ENCODE assay signal across 12 cellular contexts in the genomic region with DNA sequence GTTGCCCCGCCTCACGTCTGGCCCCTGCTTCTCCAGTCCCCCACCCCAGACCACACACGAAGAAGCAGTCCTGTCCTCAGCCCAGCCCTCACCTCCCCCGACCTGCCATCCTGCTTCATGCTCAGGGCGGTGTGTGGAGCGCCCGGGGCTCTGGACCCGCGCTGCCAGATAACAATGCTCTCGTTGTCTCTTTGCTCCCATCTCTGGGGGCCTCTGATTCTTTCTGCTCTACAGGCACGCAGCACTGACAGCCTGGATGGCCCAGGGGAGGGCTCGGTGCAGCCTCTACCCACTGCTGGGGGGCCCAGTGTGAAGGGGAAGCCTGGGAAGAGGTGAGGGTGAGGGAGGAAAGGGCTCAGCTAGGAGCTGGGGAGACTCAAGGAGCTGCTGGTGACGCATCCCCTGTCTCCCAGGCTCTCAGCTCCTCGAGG. TPM values are rescaled to one million over a fixed set of nuclear protein-coding genes. Genes with fewer than 3 reads are reported as not detected.
DNase-seq lines count a peak whose midpoint lies in the region; ATAC-seq and TF ChIP-seq lines count a peak whose summit lies in the region.
"Had no signal": no experiment of that assay in that cellular context is flagged by ENCODE, and none has a peak within 500 bp of the region (broad histone marks: within the 10 kb centered on the region; RNA-seq: fewer than 3 reads in every experiment).

No MANE protein-coding gene starts in this region.

- H3K9me3 ChIP-seq in NT2/D1 (ENCODE audit: insufficient read depth, low read length) (no peaks in the 10 kb centered on the region), osteoblast (ENCODE audit: low read depth, low read length) (no peaks in the 10 kb centered on the region), colonic mucosa (no peaks in the 10 kb centered on the region)
- H3K9me3 ChIP-seq: tibial nerve had no signal

- no peak overlapping the region for H2AFZ ChIP-seq in osteoblast (ENCODE audit: low read length)

- peaks cover 25% of the 10 kb centered on the region for H3K27me3 Mint-ChIP-seq in glutamatergic neuron (ENCODE audit: unreplicated experiment)
- H3K27me3 Mint-ChIP-seq: activated naive CD8-positive, alpha-beta T cell had no signal

- intact Hi-C loops in colonic mucosa (cut with DNase I) = no loop called here

- peaks cover 15% of the 10 kb centered on the region for H3K9me3 Mint-ChIP-seq in glutamatergic neuron (ENCODE audit: unreplicated experiment)

- peaks cover 22% of the 10 kb centered on the region for H3K4me1 ChIP-seq in NT2/D1 (ENCODE audit: insufficient read depth, insufficient read length)
- peaks cover 7% of the 10 kb centered on the region for H3K4me1 ChIP-seq in osteoblast (ENCODE audit: insufficient read depth, low read length)
- H3K4me1 ChIP-seq in colonic mucosa = no peaks in the 10 kb centered on the region

- peaks cover 18% of the 10 kb centered on the region for H3K4me1 Mint-ChIP-seq in glutamatergic neuron (ENCODE audit: low read depth, unreplicated experiment)

- H3K27me3 ChIP-seq in NT2/D1 (ENCODE audit: insufficient read depth, insufficient read length) (peaks cover 25% of the 10 kb centered on the region), osteoblast (ENCODE audit: insufficient read depth, low read length) (no peaks in the 10 kb centered on the region), colonic mucosa (no peaks in the 10 kb centered on the region)
- H3K27me3 ChIP-seq: tibial nerve had no signal

- TF ChIP-seq CTCF in glutamatergic neuron (IDR thresholded peaks at IDR 0.05; ENCODE audit: partially characterized antibody, unreplicated experiment) (no peak), osteoblast (IDR thresholded peaks at IDR 0.05; ENCODE audit: extremely low read depth, low read depth, low read length) (no peak), colonic mucosa (IDR thresholded peaks at IDR 0.05) (no peak)

- peak; percentile 40 for DNase-seq in NT2/D1 (ENCODE audit: low read depth, low spot score)
- no peak for DNase-seq in glutamatergic neuron
- peak; percentile 75 for DNase-seq in osteoblast (ENCODE audit: insufficient read length, low spot score, missing footprints)
- DNase-seq in activated effector memory CD4-positive, alpha-beta T cell treated with anti-CD3 and anti-CD28 coated beads, Interleukin-2, amount 50 U/mL, for 16 hours = no peak
- no peak for DNase-seq in colonic mucosa
- DNase-seq: kidney, MM.1S, OCI-M1, T-helper 2 cell had no signal

- no peaks in the 10 kb centered on the region for H4K20me1 ChIP-seq in osteoblast (ENCODE audit: insufficient read depth, low read length)

- peak overlapping the region; percentile 94 for H3K4me3 Mint-ChIP-seq in glutamatergic neuron (ENCODE audit: unreplicated experiment)

- H3K9ac ChIP-seq in NT2/D1 (ENCODE audit: insufficient read length, low read depth) (peak overlapping the region; percentile 51), colonic mucosa (ENCODE audit: low read depth in 2 of 2, low read length in 2 of 2) (no peak overlapping the region)

- H3K4me3 ChIP-seq in NT2/D1 (ENCODE audit: insufficient read length, low read depth) = no peak overlapping the region
- H3K4me3 ChIP-seq in osteoblast (ENCODE audit: insufficient read depth, low read length) = no peak overlapping the region
- no peak overlapping the region for H3K4me3 ChIP-seq in colonic mucosa
- H3K4me3 ChIP-seq: tibial nerve had no signal

- H3K27ac ChIP-seq in osteoblast (ENCODE audit: low read depth, low read length) (no peak overlapping the region), colonic mucosa (no peak overlapping the region)

- H3K36me3 ChIP-seq in NT2/D1 (ENCODE audit: insufficient read depth, insufficient read length, low read length) = no peaks in the 10 kb centered on the region
- no peaks in the 10 kb centered on the region for H3K36me3 ChIP-seq in osteoblast (ENCODE audit: insufficient read depth, low read length)
- H3K36me3 ChIP-seq in colonic mucosa = no peaks in the 10 kb centered on the region

- peak overlapping the region; percentile 92 for H3K27ac Mint-ChIP-seq in glutamatergic neuron (ENCODE audit: unreplicated experiment)
- H3K27ac Mint-ChIP-seq: activated naive CD8-positive, alpha-beta T cell had no signal

- no peak overlapping the region for H3K4me2 ChIP-seq in osteoblast (ENCODE audit: insufficient read depth, low read length)

- H3K36me3 Mint-ChIP-seq in glutamatergic neuron (ENCODE audit: unreplicated experiment) = peaks cover 12% of the 10 kb centered on the region
- H3K36me3 Mint-ChIP-seq: activated naive CD8-positive, alpha-beta T cell had no signal

- ATAC-seq in HG02885 (IDR thresholded peaks at IDR 0.05; ENCODE audit: poor library complexity, unreplicated experiment) = no peak

- peaks cover 2% of the 10 kb centered on the region for H3K79me2 ChIP-seq in osteoblast (ENCODE audit: insufficient read depth, low read length)

RNA-seq across cellular contexts. Expression of gene ARHGAP33, which starts 2.1 kb away (rescaled TPM):
- 180 TPM for total RNA-seq in glutamatergic neuron (ENCODE audit: unreplicated experiment)
- total RNA-seq in osteoblast = 2.2 and 2.4 TPM in 2 replicates
- total RNA-seq in colonic mucosa = 10 to 100 TPM in 1 of 2 donors, 1 to 10 TPM in 1; 6.0 to 25.0 TPM

RNA-seq across cellular contexts. Expression of gene PROSER3, which starts 19.4 kb away (rescaled TPM):
- 41.7 TPM for total RNA-seq in glutamatergic neuron (ENCODE audit: unreplicated experiment)
- 5.8 and 6.2 TPM in 2 replicates for total RNA-seq in osteoblast
- total RNA-seq in colonic mucosa = 10 to 100 TPM; 17.1 to 26.9 TPM

RNA-seq across cellular contexts. Expression of gene HSPB6, which starts 20.6 kb away (rescaled TPM):
- 0.49 TPM for total RNA-seq in glutamatergic neuron (ENCODE audit: unreplicated experiment)
- total RNA-seq in osteoblast = 9.1 and 14.5 TPM in 2 replicates
- total RNA-seq in colonic mucosa = 10 to 100 TPM in 1 of 2 donors, 1 to 10 TPM in 1; 6.3 to 23.6 TPM

RNA-seq across cellular contexts. Expression of gene LIN37, which starts 29.1 kb away (rescaled TPM):
- 29.8 TPM for total RNA-seq in glutamatergic neuron (ENCODE audit: unreplicated experiment)
- 9.0 and 13.6 TPM in 2 replicates for total RNA-seq in osteoblast
- 1 to 10 TPM; 5.1 to 7.5 TPM for total RNA-seq in colonic mucosa

RNA-seq across cellular contexts. Expression of gene PSENEN, which starts 32.0 kb away (rescaled TPM):
- total RNA-seq in glutamatergic neuron (ENCODE audit: unreplicated experiment) (109 TPM), osteoblast (8.8 and 11.6 TPM in 2 replicates), colonic mucosa (10 to 100 TPM; 73.8 to 87.4 TPM)

Comparison
In these comparisons a context has a peak if more than half of its experiments do, and no peak if none do; other contexts are left out.
1. DNase-seq: peak in NT2/D1 (single experiment) and osteoblast (single experiment); none in glutamatergic neuron (single experiment), activated effector memory CD4-positive, alpha-beta T cell treated with anti-CD3 and anti-CD28 coated beads, Interleukin-2, amount 50 U/mL, for 16 hours (single experiment) and colonic mucosa (single experiment).